Comparison of ENCODE assay signal across 19 cellular contexts in the genomic region with DNA sequence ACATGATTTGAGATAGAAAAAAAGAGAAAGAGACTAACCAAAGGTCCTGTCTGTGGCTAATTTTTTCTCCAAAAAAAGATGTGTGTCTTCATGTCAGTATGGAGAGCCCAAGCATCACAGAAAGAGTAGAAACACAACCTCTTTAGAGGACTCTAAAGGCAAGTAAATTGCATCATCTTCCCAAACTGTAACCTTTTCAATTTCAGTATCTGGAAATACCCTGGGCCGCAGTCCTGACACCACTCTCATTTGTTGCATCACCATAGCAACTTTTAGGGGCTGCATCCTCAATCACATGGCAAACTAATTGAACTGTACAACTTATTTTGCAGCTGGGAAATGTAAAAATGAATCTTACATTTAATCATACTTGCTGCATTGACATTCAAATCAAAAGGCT.
A peak's percentile ranks its signal among the peaks of the same experiment; 100 is the strongest.
DNase-seq lines count a peak whose midpoint lies in the region; ATAC-seq and TF ChIP-seq lines count a peak whose summit lies in the region.
"Had no signal": no experiment of that assay in that cellular context is flagged by ENCODE, and none has a peak within 500 bp of the region (broad histone marks: within the 10 kb centered on the region; RNA-seq: fewer than 3 reads in every experiment).

No MANE protein-coding gene starts in this region.

- H3K27me3 ChIP-seq in iPS-18a (ENCODE audit: control insufficient read depth, insufficient read depth, low read length) (no peaks in the 10 kb centered on the region), brain microvascular endothelial cell (replicated peaks) (no peaks in the 10 kb centered on the region)
- H3K27me3 ChIP-seq in CD8-positive, alpha-beta T cell (ENCODE audit: insufficient read depth, low read length) = no peaks in the 10 kb centered on the region
- H3K27me3 ChIP-seq: Peyer's patch, upper lobe of left lung had no signal

- POLR2A ChIA-PET in CD8-positive, alpha-beta T cell (lab: Charles Lee) = no interaction called here

- H3K4me3 ChIP-seq in iPS-18a (ENCODE audit: low read length) (no peak overlapping the region), brain microvascular endothelial cell (ENCODE audit: low read depth, low read length) (no peak overlapping the region)
- H3K4me3 ChIP-seq in CD8-positive, alpha-beta T cell (ENCODE audit: low read depth, low read length) = no peak overlapping the region
- H3K4me3 ChIP-seq: A549, Peyer's patch, upper lobe of left lung had no signal

- H3K9me3 Mint-ChIP-seq in activated naive CD8-positive, alpha-beta T cell treated with anti-CD3 and anti-CD28 coated beads for 36 hours = no peaks in the 10 kb centered on the region
- H3K9me3 Mint-ChIP-seq in activated naive CD8-positive, alpha-beta T cell treated with anti-CD3 and anti-CD28 coated beads, Interleukin-2, amount 50 U/mL, for 24 hours = no peaks in the 10 kb centered on the region
- no peaks in the 10 kb centered on the region for H3K9me3 Mint-ChIP-seq in CD8-positive, alpha-beta T cell
- H3K9me3 Mint-ChIP-seq: activated naive CD8-positive, alpha-beta T cell treated with anti-CD3 and anti-CD28 coated beads, Interleukin-2, amount 10 ng/mL, durations not matched to agents 7 days and 5 days had no signal

- peak overlapping the region; percentile 32 for H3K9ac ChIP-seq in iPS-18a (ENCODE audit: low read length)

- H3K27ac ChIP-seq in iPS-18a (ENCODE audit: low read length) (no peak overlapping the region), brain microvascular endothelial cell (no peak overlapping the region)
- H3K27ac ChIP-seq in CD8-positive, alpha-beta T cell (ENCODE audit: low read depth, low read length) = no peak overlapping the region
- H3K27ac ChIP-seq: A549, Peyer's patch, upper lobe of left lung had no signal

- no peak for DNase-seq in activated naive CD8-positive, alpha-beta T cell treated with anti-CD3 and anti-CD28 coated beads for 36 hours
- no peak for DNase-seq in activated naive CD8-positive, alpha-beta T cell treated with anti-CD3 and anti-CD28 coated beads, Interleukin-2, amount 50 U/mL, for 24 hours
- DNase-seq in NCI-H2196 treated with DMSO at 0.1 percent for 48 hours (lab: John Stamatoyannopoulos, UW; ENCODE audit: unreplicated experiment) (no peak), brain microvascular endothelial cell (no peak)
- no peak for DNase-seq in CD8-positive, alpha-beta T cell
- DNase-seq: activated CD8-positive, alpha-beta memory T cell treated with anti-CD3 and anti-CD28 coated beads, Interleukin-2, amount 50 U/mL, for 48 hours; activated naive CD8-positive, alpha-beta T cell treated with anti-CD3 and anti-CD28 coated beads, Interleukin-2, amount 10 ng/mL, durations not matched to agents 7 days and 5 days; cerebellar nuclear complex; COR-L47; KBM-7; NCI-H1417 treated with DMSO at 0.1 percent for 48 hours; NCI-H510A treated with DMSO at 0.1 percent for 48 hours; Peyer's patch; upper lobe of left lung had no signal

- ATAC-seq in activated naive CD8-positive, alpha-beta T cell treated with anti-CD3 and anti-CD28 coated beads, Interleukin-2, amount 50 U/mL, for 24 hours = no peak
- ATAC-seq in GM21737 (IDR thresholded peaks at IDR 0.05; ENCODE audit: unreplicated experiment) = peak; percentile 70
- peak; percentile 64 for ATAC-seq in HG03159 (IDR thresholded peaks at IDR 0.05; ENCODE audit: unreplicated experiment)
- ATAC-seq in CD8-positive, alpha-beta T cell = no peak
- ATAC-seq: A549 had no signal

- no peaks in the 10 kb centered on the region for H3K36me3 Mint-ChIP-seq in activated naive CD8-positive, alpha-beta T cell treated with anti-CD3 and anti-CD28 coated beads for 36 hours
- H3K36me3 Mint-ChIP-seq in activated naive CD8-positive, alpha-beta T cell treated with anti-CD3 and anti-CD28 coated beads, Interleukin-2, amount 50 U/mL, for 24 hours (ENCODE audit: low read depth) = no peaks in the 10 kb centered on the region
- H3K36me3 Mint-ChIP-seq in CD8-positive, alpha-beta T cell = no peaks in the 10 kb centered on the region
- H3K36me3 Mint-ChIP-seq: activated naive CD8-positive, alpha-beta T cell treated with anti-CD3 and anti-CD28 coated beads, Interleukin-2, amount 10 ng/mL, durations not matched to agents 7 days and 5 days had no signal

- H3K27me3 Mint-ChIP-seq in activated naive CD8-positive, alpha-beta T cell treated with anti-CD3 and anti-CD28 coated beads for 36 hours = peaks cover 3% of the 10 kb centered on the region
- H3K27me3 Mint-ChIP-seq in activated naive CD8-positive, alpha-beta T cell treated with anti-CD3 and anti-CD28 coated beads, Interleukin-2, amount 50 U/mL, for 24 hours = no peaks in the 10 kb centered on the region
- H3K27me3 Mint-ChIP-seq in CD8-positive, alpha-beta T cell (ENCODE audit: low read depth) = no peaks in the 10 kb centered on the region
- H3K27me3 Mint-ChIP-seq: activated naive CD8-positive, alpha-beta T cell treated with anti-CD3 and anti-CD28 coated beads, Interleukin-2, amount 10 ng/mL, durations not matched to agents 7 days and 5 days had no signal

- intact Hi-C loops in CD8-positive, alpha-beta T cell (cut with DNase I, micrococcal nuclease) = no loop called here

- CTCF ChIA-PET in CD8-positive, alpha-beta T cell (lab: Charles Lee) = no interaction called here

- peak overlapping the region; percentile 19 for H3K27ac Mint-ChIP-seq in activated naive CD8-positive, alpha-beta T cell treated with anti-CD3 and anti-CD28 coated beads for 36 hours
- H3K27ac Mint-ChIP-seq in activated naive CD8-positive, alpha-beta T cell treated with anti-CD3 and anti-CD28 coated beads, Interleukin-2, amount 50 U/mL, for 24 hours = no peak overlapping the region
- no peak overlapping the region for H3K27ac Mint-ChIP-seq in CD8-positive, alpha-beta T cell
- H3K27ac Mint-ChIP-seq: activated naive CD8-positive, alpha-beta T cell treated with anti-CD3 and anti-CD28 coated beads, Interleukin-2, amount 10 ng/mL, durations not matched to agents 7 days and 5 days; progenitor cell of endocrine pancreas had no signal

- no peak for TF ChIP-seq CTCF in brain microvascular endothelial cell (IDR thresholded peaks at IDR 0.05; ENCODE audit: low read depth, low read length, missing control alignments)
- no peak for TF ChIP-seq CTCF in CD8-positive, alpha-beta T cell (IDR thresholded peaks at IDR 0.05)

- H3K4me1 ChIP-seq in iPS-18a (ENCODE audit: control insufficient read depth, low read depth, low read length) = peaks cover 9% of the 10 kb centered on the region
- H3K4me1 ChIP-seq in CD8-positive, alpha-beta T cell (ENCODE audit: insufficient read depth, low read length) = no peaks in the 10 kb centered on the region
- H3K4me1 ChIP-seq: A549, Peyer's patch, upper lobe of left lung had no signal

- in situ Hi-C loops in brain microvascular endothelial cell (cut with HindIII; ENCODE audit: low pct_ligation_motif_present, low sequenced_read_pairs) = no loop called here

- H3K4me3 Mint-ChIP-seq in activated naive CD8-positive, alpha-beta T cell treated with anti-CD3 and anti-CD28 coated beads for 36 hours = no peak overlapping the region
- no peak overlapping the region for H3K4me3 Mint-ChIP-seq in activated naive CD8-positive, alpha-beta T cell treated with anti-CD3 and anti-CD28 coated beads, Interleukin-2, amount 50 U/mL, for 24 hours
- no peak overlapping the region for H3K4me3 Mint-ChIP-seq in CD8-positive, alpha-beta T cell
- H3K4me3 Mint-ChIP-seq: activated naive CD8-positive, alpha-beta T cell treated with anti-CD3 and anti-CD28 coated beads, Interleukin-2, amount 10 ng/mL, durations not matched to agents 7 days and 5 days had no signal

- H3K4me1 Mint-ChIP-seq in activated naive CD8-positive, alpha-beta T cell treated with anti-CD3 and anti-CD28 coated beads for 36 hours = no peaks in the 10 kb centered on the region
- no peaks in the 10 kb centered on the region for H3K4me1 Mint-ChIP-seq in activated naive CD8-positive, alpha-beta T cell treated with anti-CD3 and anti-CD28 coated beads, Interleukin-2, amount 50 U/mL, for 24 hours
- H3K4me1 Mint-ChIP-seq in CD8-positive, alpha-beta T cell (ENCODE audit: low read depth) = no peaks in the 10 kb centered on the region
- H3K4me1 Mint-ChIP-seq: activated naive CD8-positive, alpha-beta T cell treated with anti-CD3 and anti-CD28 coated beads, Interleukin-2, amount 10 ng/mL, durations not matched to agents 7 days and 5 days had no signal

- H3K9me3 ChIP-seq in iPS-18a (ENCODE audit: control insufficient read depth, low read depth, low read length) = no peaks in the 10 kb centered on the region
- H3K9me3 ChIP-seq in CD8-positive, alpha-beta T cell (ENCODE audit: low read length) = no peaks in the 10 kb centered on the region
- H3K9me3 ChIP-seq: A549, Peyer's patch, upper lobe of left lung had no signal

- H3K36me3 ChIP-seq in iPS-18a (ENCODE audit: control insufficient read depth, low read depth, low read length) (no peaks in the 10 kb centered on the region), brain microvascular endothelial cell (replicated peaks) (no peaks in the 10 kb centered on the region)
- no peaks in the 10 kb centered on the region for H3K36me3 ChIP-seq in CD8-positive, alpha-beta T cell (ENCODE audit: insufficient read depth, low read length)
- H3K36me3 ChIP-seq: Peyer's patch, upper lobe of left lung had no signal

Comparison
In these comparisons a context has a peak if more than half of its experiments do, and no peak if none do; other contexts are left out.
1. ATAC-seq: peak in GM21737 (single experiment) and HG03159 (single experiment); none in activated naive CD8-positive, alpha-beta T cell treated with anti-CD3 and anti-CD28 coated beads, Interleukin-2, amount 50 U/mL, for 24 hours (single experiment) and CD8-positive, alpha-beta T cell (single experiment).